1 cellular context compared by ENCODE assay signal in the genomic region with DNA sequence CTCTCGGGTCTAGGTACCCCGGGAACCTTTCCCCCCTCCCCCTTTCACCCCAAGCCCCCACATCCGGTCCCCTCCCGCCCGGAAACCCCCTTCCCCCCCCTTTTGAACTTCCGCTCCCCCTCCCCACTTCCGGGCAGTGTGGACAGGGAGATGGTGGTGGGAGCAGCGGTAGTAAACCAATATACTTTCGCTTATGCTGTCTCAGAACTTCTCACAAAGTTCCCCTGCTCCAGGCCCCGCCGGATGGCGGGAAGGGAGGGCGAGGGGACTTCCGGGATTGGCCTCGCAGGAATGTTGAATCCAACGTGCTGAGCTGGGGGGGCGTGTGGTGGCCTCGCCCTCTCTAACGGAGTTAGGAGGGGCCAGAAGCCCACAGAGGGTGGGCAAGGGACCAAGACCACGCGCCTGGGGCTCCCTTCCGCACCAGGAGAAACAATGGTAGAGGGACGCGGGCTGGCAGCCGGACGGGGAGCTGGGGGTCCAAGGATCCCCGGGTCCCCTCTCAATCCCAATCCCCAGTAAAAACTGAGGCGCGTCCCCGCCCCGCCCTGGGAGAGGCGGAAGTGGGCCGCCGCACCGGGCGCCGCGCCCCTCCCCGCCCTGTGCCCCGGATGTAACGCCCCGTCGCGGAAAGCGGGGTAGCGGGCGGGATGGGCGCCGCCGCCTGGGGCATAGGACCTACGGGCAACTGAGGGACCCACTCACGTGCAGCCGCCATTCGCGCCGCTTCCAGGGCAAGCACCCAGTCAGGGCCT.
TF ChIP-seq lines count a peak whose summit lies in the region.

No MANE protein-coding gene starts in this region.

TF ChIP-seq in HEK293, 187 proteins besides CTCF, POLR2A, EP300 and RAD21 (continued from another document and continues in another):
- TF ChIP-seq, protein P1, sequence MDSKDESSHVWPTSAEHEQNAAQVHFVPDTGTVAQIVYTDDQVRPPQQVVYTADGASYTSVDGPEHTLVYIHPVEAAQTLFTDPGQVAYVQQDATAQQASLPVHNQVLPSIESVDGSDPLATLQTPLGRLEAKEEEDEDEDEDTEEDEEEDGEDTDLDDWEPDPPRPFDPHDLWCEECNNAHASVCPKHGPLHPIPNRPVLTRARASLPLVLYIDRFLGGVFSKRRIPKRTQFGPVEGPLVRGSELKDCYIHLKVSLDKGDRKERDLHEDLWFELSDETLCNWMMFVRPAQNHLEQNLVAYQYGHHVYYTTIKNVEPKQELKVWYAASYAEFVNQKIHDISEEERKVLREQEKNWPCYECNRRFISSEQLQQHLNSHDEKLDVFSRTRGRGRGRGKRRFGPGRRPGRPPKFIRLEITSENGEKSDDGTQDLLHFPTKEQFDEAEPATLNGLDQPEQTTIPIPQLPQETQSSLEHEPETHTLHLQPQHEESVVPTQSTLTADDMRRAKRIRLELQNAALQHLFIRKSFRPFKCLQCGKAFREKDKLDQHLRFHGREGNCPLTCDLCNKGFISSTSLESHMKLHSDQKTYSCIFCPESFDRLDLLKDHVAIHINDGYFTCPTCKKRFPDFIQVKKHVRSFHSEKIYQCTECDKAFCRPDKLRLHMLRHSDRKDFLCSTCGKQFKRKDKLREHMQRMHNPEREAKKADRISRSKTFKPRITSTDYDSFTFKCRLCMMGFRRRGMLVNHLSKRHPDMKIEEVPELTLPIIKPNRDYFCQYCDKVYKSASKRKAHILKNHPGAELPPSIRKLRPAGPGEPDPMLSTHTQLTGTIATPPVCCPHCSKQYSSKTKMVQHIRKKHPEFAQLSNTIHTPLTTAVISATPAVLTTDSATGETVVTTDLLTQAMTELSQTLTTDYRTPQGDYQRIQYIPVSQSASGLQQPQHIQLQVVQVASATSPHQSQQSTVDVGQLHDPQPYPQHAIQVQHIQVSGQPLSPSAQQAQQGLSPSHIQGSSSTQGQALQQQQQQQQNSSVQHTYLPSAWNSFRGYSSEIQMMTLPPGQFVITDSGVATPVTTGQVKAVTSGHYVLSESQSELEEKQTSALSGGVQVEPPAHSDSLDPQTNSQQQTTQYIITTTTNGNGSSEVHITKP (tag by site-specific recombination; IDR thresholded peaks at IDR 0.05) = peak; percentile 96
- no peak for TF ChIP-seq ZNF280C (tag by site-specific recombination; IDR thresholded peaks at IDR 0.05)
- no peak for TF ChIP-seq ZNF140 (tag by site-specific recombination; IDR thresholded peaks at IDR 0.05)
- TF ChIP-seq ZNF830 (tag by site-specific recombination; IDR thresholded peaks at IDR 0.05; ENCODE audit: low read depth) = no peak
- TF ChIP-seq KLF7 (tag by site-specific recombination; IDR thresholded peaks at IDR 0.05; ENCODE audit: borderline replicate concordance) = peak; percentile 68
- TF ChIP-seq ZNF530 (tag by site-specific recombination; IDR thresholded peaks at IDR 0.05; ENCODE audit: low read depth) = no peak
- TF ChIP-seq ZNF157 (tag by site-specific recombination; IDR thresholded peaks at IDR 0.05) = no peak
- no peak for TF ChIP-seq ZNF133 (tag by site-specific recombination; IDR thresholded peaks at IDR 0.05)
- no peak for TF ChIP-seq TCF7L2 (IDR thresholded peaks at IDR 0.05; ENCODE audit: borderline replicate concordance, low read depth, low read length)
- 0 out of 2 replicates have a peak, but pooled peaks have one; percentile 32 for TF ChIP-seq ZXDB (tag by site-specific recombination; IDR thresholded peaks at IDR 0.05)
- TF ChIP-seq ZBTB48 (tag by site-specific recombination; IDR thresholded peaks at IDR 0.05) = no peak; the same call in 1 of the 2 replicates
- TF ChIP-seq ZBTB26 (tag by site-specific recombination; optimal IDR thresholded peaks at IDR 0.05) = no peak
- no peak for TF ChIP-seq ZNF214 (tag by site-specific recombination; IDR thresholded peaks at IDR 0.05; ENCODE audit: borderline replicate concordance)
- TF ChIP-seq SP2 (tag by site-specific recombination; IDR thresholded peaks at IDR 0.05) = peak; percentile 82
- no peak for TF ChIP-seq ZNF785 (tag by site-specific recombination; IDR thresholded peaks at IDR 0.05)
- TF ChIP-seq OSR2 (tag by site-specific recombination; IDR thresholded peaks at IDR 0.05) = no peak
- no peak for TF ChIP-seq ZNF791 (tag by site-specific recombination; IDR thresholded peaks at IDR 0.05)
- peak; percentile 68; the same call in 1 of the 2 replicates for TF ChIP-seq ZBTB10 (tag by site-specific recombination; IDR thresholded peaks at IDR 0.05)
- TF ChIP-seq ZNF629 (tag by site-specific recombination; IDR thresholded peaks at IDR 0.05) = 0 out of 2 replicates have a peak, but pooled peaks have one; percentile 10
- TF ChIP-seq ZNF202 (tag by site-specific recombination; IDR thresholded peaks at IDR 0.05; ENCODE audit: borderline replicate concordance) = no peak
- TF ChIP-seq ZSCAN16 (tag by site-specific recombination; IDR thresholded peaks at IDR 0.05) = no peak
- no peak for TF ChIP-seq ZNF37A (tag by site-specific recombination; IDR thresholded peaks at IDR 0.05)
- TF ChIP-seq REST (tag by site-specific recombination; IDR thresholded peaks at IDR 0.05) = no peak
- no peak for TF ChIP-seq AEBP2 (tag by site-specific recombination; IDR thresholded peaks at IDR 0.05; ENCODE audit: borderline replicate concordance)
- no peak for TF ChIP-seq ZNF184 (tag by site-specific recombination; IDR thresholded peaks at IDR 0.05)
- TF ChIP-seq, protein P2, sequence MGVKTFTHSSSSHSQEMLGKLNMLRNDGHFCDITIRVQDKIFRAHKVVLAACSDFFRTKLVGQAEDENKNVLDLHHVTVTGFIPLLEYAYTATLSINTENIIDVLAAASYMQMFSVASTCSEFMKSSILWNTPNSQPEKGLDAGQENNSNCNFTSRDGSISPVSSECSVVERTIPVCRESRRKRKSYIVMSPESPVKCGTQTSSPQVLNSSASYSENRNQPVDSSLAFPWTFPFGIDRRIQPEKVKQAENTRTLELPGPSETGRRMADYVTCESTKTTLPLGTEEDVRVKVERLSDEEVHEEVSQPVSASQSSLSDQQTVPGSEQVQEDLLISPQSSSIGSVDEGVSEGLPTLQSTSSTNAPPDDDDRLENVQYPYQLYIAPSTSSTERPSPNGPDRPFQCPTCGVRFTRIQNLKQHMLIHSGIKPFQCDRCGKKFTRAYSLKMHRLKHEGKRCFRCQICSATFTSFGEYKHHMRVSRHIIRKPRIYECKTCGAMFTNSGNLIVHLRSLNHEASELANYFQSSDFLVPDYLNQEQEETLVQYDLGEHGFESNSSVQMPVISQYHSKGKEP (tag by site-specific recombination; IDR thresholded peaks at IDR 0.05) = no peak
- no peak for TF ChIP-seq ZNF580 (tag by site-specific recombination; IDR thresholded peaks at IDR 0.05)
- no peak for TF ChIP-seq ZNF391 (tag by site-specific recombination; IDR thresholded peaks at IDR 0.05; ENCODE audit: borderline replicate concordance, low read depth)
- TF ChIP-seq MZF1 (tag by site-specific recombination; IDR thresholded peaks at IDR 0.05; ENCODE audit: borderline replicate concordance) = peak; percentile 57
- TF ChIP-seq ZNF585B (tag by site-specific recombination; IDR thresholded peaks at IDR 0.05) = 0 out of 2 replicates have a peak, but pooled peaks have one; percentile 9
- TF ChIP-seq KLF9 (tag by site-specific recombination; IDR thresholded peaks at IDR 0.05; ENCODE audit: low read depth) = peak; percentile 92
